ENCODE assay signal across 10 cellular contexts in the genomic region with DNA sequence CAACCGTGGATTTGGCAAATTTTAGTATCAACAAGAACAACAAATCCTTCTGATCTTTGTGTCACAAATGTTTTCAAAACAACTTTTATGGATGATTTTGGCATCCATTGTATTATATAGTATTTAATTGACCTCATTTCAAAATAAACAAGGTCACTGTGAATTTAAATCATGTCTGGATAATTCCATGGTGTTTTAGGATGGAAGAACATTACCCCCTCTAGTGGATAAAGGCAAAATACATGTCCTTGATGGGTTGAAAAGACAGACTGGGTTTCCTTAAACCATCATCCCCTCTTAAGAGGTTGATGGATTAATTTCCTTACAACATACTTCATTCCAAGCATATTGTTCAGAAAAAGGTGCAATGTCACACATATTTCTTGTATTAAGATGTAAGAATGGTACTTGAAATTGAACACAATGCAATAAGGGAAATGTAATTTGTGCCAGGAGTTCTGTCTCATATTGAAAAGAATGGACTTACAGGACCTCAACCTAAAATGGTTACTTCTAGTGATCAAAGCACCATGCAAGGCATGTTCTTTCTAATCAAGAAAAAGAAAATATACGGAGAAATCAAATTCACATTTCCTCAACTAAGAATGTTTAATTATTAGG.
DNase-seq lines count a peak whose midpoint lies in the region; FAIRE-seq and TF ChIP-seq lines count a peak whose summit lies in the region.
"Had no signal": no experiment of that assay in that cellular context is flagged by ENCODE, and none has a peak within 500 bp of the region (broad histone marks: within the 10 kb centered on the region; RNA-seq: fewer than 3 reads in every experiment).

No MANE protein-coding gene starts in this region.

- no peak overlapping the region for H3K4me3 ChIP-seq in HFF-Myc (replicated peaks; ENCODE audit: low read depth, low read length)

- peaks cover 6% of the 10 kb centered on the region for H3K4me1 Mint-ChIP-seq in osteocyte (ENCODE audit: unreplicated experiment)
- H3K4me1 Mint-ChIP-seq in activated naive CD4-positive, alpha-beta T cell treated with anti-CD3 and anti-CD28 coated beads for 36 hours (ENCODE audit: low read depth) = peaks cover 2% of the 10 kb centered on the region

- H3K27ac Mint-ChIP-seq in osteocyte (ENCODE audit: unreplicated experiment) = no peak overlapping the region
- H3K27ac Mint-ChIP-seq in activated naive CD4-positive, alpha-beta T cell treated with anti-CD3 and anti-CD28 coated beads for 36 hours = no peak overlapping the region
- H3K27ac Mint-ChIP-seq: stimulated activated naive CD8-positive, alpha-beta T cell treated with anti-CD3 and anti-CD28 coated beads, Interleukin-15, Interleukin-2, amounts not matched to agents 100 ng/mL and 50 ng/mL, for 24 hours had no signal

- TF ChIP-seq CTCF in AG09319 (IDR thresholded peaks at IDR 0.05; ENCODE audit: low read depth, low read length) = peak; percentile 70
- TF ChIP-seq CTCF in HFF-Myc (IDR thresholded peaks at IDR 0.05; ENCODE audit: low read depth, low read length, missing control alignments) = peak; percentile 49
- TF ChIP-seq CTCF in osteocyte (IDR thresholded peaks at IDR 0.05) = peak; percentile 83

- H3K4me3 Mint-ChIP-seq in osteocyte (ENCODE audit: unreplicated experiment) = no peak overlapping the region
- no peak overlapping the region for H3K4me3 Mint-ChIP-seq in activated naive CD4-positive, alpha-beta T cell treated with anti-CD3 and anti-CD28 coated beads for 36 hours
- H3K4me3 Mint-ChIP-seq: stimulated activated naive CD8-positive, alpha-beta T cell treated with anti-CD3 and anti-CD28 coated beads, Interleukin-15, Interleukin-2, amounts not matched to agents 100 ng/mL and 50 ng/mL, for 24 hours had no signal

- DNase-seq in AG09319 (ENCODE audit: extremely low read depth, low read depth) = peak; percentile 3
- DNase-seq in HFF-Myc (ENCODE audit: extremely low read depth, low read depth) = no peak
- DNase-seq in NCI-H82 (lab: John Stamatoyannopoulos, UW) = peak; percentile 86
- no peak for DNase-seq in osteocyte (ENCODE audit: extremely low spot score, unreplicated experiment)
- DNase-seq in cortex of kidney (lab: John Stamatoyannopoulos, UW) = no peak
- DNase-seq in amygdala (lab: John Stamatoyannopoulos, UW) = no peak
- no peak for DNase-seq in activated naive CD4-positive, alpha-beta T cell treated with anti-CD3 and anti-CD28 coated beads for 36 hours

- H3K9me3 Mint-ChIP-seq in osteocyte (ENCODE audit: unreplicated experiment) = no peaks in the 10 kb centered on the region
- no peaks in the 10 kb centered on the region for H3K9me3 Mint-ChIP-seq in activated naive CD4-positive, alpha-beta T cell treated with anti-CD3 and anti-CD28 coated beads for 36 hours

- peak; percentile 96 for FAIRE-seq in endometrium (lab: Jason Lieb, UNC)
- FAIRE-seq: colon had no signal

- intact Hi-C loops in activated naive CD4-positive, alpha-beta T cell treated with anti-CD3 and anti-CD28 coated beads for 36 hours (cut with micrococcal nuclease) = loop anchor here (5.0 kb wide), 1 partner anchor 180 kb away; no protein-coding TSS in a partner anchor

- CTCF ChIA-PET in activated naive CD4-positive, alpha-beta T cell treated with anti-CD3 and anti-CD28 coated beads for 36 hours (lab: Charles Lee) = interaction anchor here (1.5 kb wide), 1 partner anchor 10 kb away, joined by 3 read pairs; no protein-coding TSS in a partner anchor

- H3K36me3 Mint-ChIP-seq in osteocyte (ENCODE audit: unreplicated experiment) = no peaks in the 10 kb centered on the region
- H3K36me3 Mint-ChIP-seq in activated naive CD4-positive, alpha-beta T cell treated with anti-CD3 and anti-CD28 coated beads for 36 hours (ENCODE audit: low read depth) = no peaks in the 10 kb centered on the region

- peaks cover 3% of the 10 kb centered on the region for H3K27me3 Mint-ChIP-seq in osteocyte (ENCODE audit: unreplicated experiment)
- H3K27me3 Mint-ChIP-seq in activated naive CD4-positive, alpha-beta T cell treated with anti-CD3 and anti-CD28 coated beads for 36 hours (ENCODE audit: low read depth) = peaks cover 7% of the 10 kb centered on the region

Comparison
In these comparisons a context has a peak if more than half of its experiments do, and no peak if none do; other contexts are left out.
1. DNase-seq: peak in AG09319 (single experiment) and NCI-H82 (single experiment); none in HFF-Myc (single experiment), osteocyte (single experiment), cortex of kidney (single experiment), amygdala (0 of 56) and activated naive CD4-positive, alpha-beta T cell treated with anti-CD3 and anti-CD28 coated beads for 36 hours (single experiment).
2. Peak in every context shown above with its lines, with median percentiles within 50 percentile points of each other: CTCF ChIP-seq.